Comparison of ENCODE assay signal across 8 cellular contexts in genomic region chr12:57590536-57590891, GRCh38. TPM values are rescaled to one million over a fixed set of nuclear protein-coding genes. Genes with fewer than 3 reads are reported as not detected.
DNase-seq lines count a peak whose midpoint lies in the region; FAIRE-seq and TF ChIP-seq lines count a peak whose summit lies in the region.

No MANE protein-coding gene starts in this region.

- H3K79me2 ChIP-seq in OCI-LY1 (ENCODE audit: insufficient read depth, low read length), result 0 out of 2 replicates have a peak, but pooled peaks cover 6% of the 10 kb centered on the region
- no peaks in the 10 kb centered on the region for H3K79me2 ChIP-seq in endothelial cell of umbilical vein (ENCODE audit: control insufficient read depth, insufficient read depth, low read length)
- H3K79me2 ChIP-seq in parathyroid adenoma, result no peaks in the 10 kb centered on the region

- H3K4me1 ChIP-seq in OCI-LY1 (ENCODE audit: insufficient read depth, low read length, severe bottlenecking) (peaks cover 22% of the 10 kb centered on the region), endothelial cell of umbilical vein (ENCODE audit: control insufficient read depth, extremely low read depth, insufficient read depth, low read length) (peaks cover 5% of the 10 kb centered on the region), parathyroid adenoma (no peaks in the 10 kb centered on the region)

- peak overlapping the region; percentile 71 for H3K4me3 ChIP-seq in GM12864 (ENCODE audit: low read depth, low read length)
- peak overlapping the region; percentile 95 for H3K4me3 ChIP-seq in OCI-LY1 (ENCODE audit: low read depth, low read length, poor library complexity, severe bottlenecking)
- peak overlapping the region; percentile 49 to 83 (median 60) for H3K4me3 ChIP-seq in endothelial cell of umbilical vein (replicated peaks in 1 of 3; ENCODE audit: insufficient read depth in 1 of 3, low read depth in 1 of 3, low read length in 3 of 3)
- H3K4me3 ChIP-seq in parathyroid adenoma (ENCODE audit: low read depth, low read length), result peak overlapping the region; percentile 96

- intact Hi-C loops in endothelial cell of umbilical vein (cut with micrococcal nuclease), result loop anchor here (2.0 kb wide), 1 partner anchor 20 kb away; the partner anchor contains the start of gene ARHGEF25

- H3K9ac ChIP-seq in OCI-LY1 (ENCODE audit: low read length) (peak overlapping the region; percentile 87), endothelial cell of umbilical vein (replicated peaks; ENCODE audit: extremely low read depth, insufficient read depth, low read length) (no peak overlapping the region), parathyroid adenoma (no peak overlapping the region)

- H3K36me3 ChIP-seq in OCI-LY1 (ENCODE audit: insufficient read depth, low read length) (peaks cover 4% of the 10 kb centered on the region; the same call in 1 of the 2 replicates), endothelial cell of umbilical vein (ENCODE audit: control insufficient read depth in 2 of 2, extremely low read depth in 1 of 2, insufficient read depth in 2 of 2, low read length in 2 of 2) (no peaks in the 10 kb centered on the region), parathyroid adenoma (ENCODE audit: control insufficient read depth, insufficient read depth, low read length) (no peaks in the 10 kb centered on the region)

- H3K27ac ChIP-seq in OCI-LY1 (ENCODE audit: low read depth, low read length, poor library complexity, severe bottlenecking) (no peak overlapping the region), endothelial cell of umbilical vein (ENCODE audit: insufficient read depth, low read depth, low read length) (no peak overlapping the region), parathyroid adenoma (peak overlapping the region; percentile 71)

- H4K20me1 ChIP-seq in OCI-LY1 (ENCODE audit: insufficient read depth, low read length), result no peaks in the 10 kb centered on the region
- H4K20me1 ChIP-seq in endothelial cell of umbilical vein (replicated peaks; ENCODE audit: control insufficient read depth, extremely low read depth, insufficient read depth, low read length), result no peaks in the 10 kb centered on the region

- peak overlapping the region; percentile 98 for H3K4me2 ChIP-seq in OCI-LY1 (ENCODE audit: low read length)
- peak overlapping the region; percentile 69 for H3K4me2 ChIP-seq in endothelial cell of umbilical vein (ENCODE audit: insufficient read depth, low read length)
- peak overlapping the region; percentile 89 for H3K4me2 ChIP-seq in parathyroid adenoma (ENCODE audit: low read length)

- no peak for DNase-seq in GM12864 (ENCODE audit: low read depth)
- no peak for DNase-seq in endothelial cell of umbilical vein (ENCODE audit: low read depth, low spot score)
- DNase-seq in DMS153 treated with DMSO at 0.1 percent for 48 hours (lab: John Stamatoyannopoulos, UW; ENCODE audit: unreplicated experiment), result no peak
- no peak for DNase-seq in NCI-H748 (lab: John Stamatoyannopoulos, UW; ENCODE audit: unreplicated experiment)
- no peak for DNase-seq in NCI-H1092 (lab: John Stamatoyannopoulos, UW)
- DNase-seq in amygdala (lab: John Stamatoyannopoulos, UW), result no peak

- no peak for FAIRE-seq in endothelial cell of umbilical vein (lab: Jason Lieb, UNC)

- H3K9me1 ChIP-seq in endothelial cell of umbilical vein (replicated peaks; ENCODE audit: control insufficient read depth, extremely low read depth, insufficient read depth, low read length), result no peaks in the 10 kb centered on the region

- H2AFZ ChIP-seq in OCI-LY1 (ENCODE audit: low read length), result peak overlapping the region; percentile 61
- peak overlapping the region; percentile 90 for H2AFZ ChIP-seq in endothelial cell of umbilical vein (ENCODE audit: low read depth, low read length)
- peak overlapping the region; percentile 96 for H2AFZ ChIP-seq in parathyroid adenoma

- no peaks in the 10 kb centered on the region for H3K27me3 ChIP-seq in OCI-LY1 (ENCODE audit: insufficient read depth, low read length)
- H3K27me3 ChIP-seq in endothelial cell of umbilical vein (ENCODE audit: control insufficient read depth in 2 of 2, insufficient read depth in 2 of 2, low read length in 2 of 2), result peaks cover 8 to 12% of the 10 kb centered on the region in 2 experiments
- H3K27me3 ChIP-seq in parathyroid adenoma (ENCODE audit: control insufficient read depth, insufficient read depth, low read length), result no peaks in the 10 kb centered on the region

- H3K9me3 ChIP-seq in OCI-LY1 (ENCODE audit: low read length) (no peaks in the 10 kb centered on the region), endothelial cell of umbilical vein (replicated peaks; ENCODE audit: control insufficient read depth, insufficient read depth, low read length) (no peaks in the 10 kb centered on the region), parathyroid adenoma (ENCODE audit: control insufficient read depth, low read length) (no peaks in the 10 kb centered on the region)

- H3F3A ChIP-seq in OCI-LY1 (ENCODE audit: insufficient read depth, low read length), result no peaks in the 10 kb centered on the region

- dilution Hi-C loops in endothelial cell of umbilical vein (cut with MboI; ENCODE audit: extremely low pct_ligation_motif_present, low sequenced_read_pairs), result no loop called here

- POLR2A ChIA-PET in endothelial cell of umbilical vein (lab: Charles Lee), result no interaction called here

- no TSS peak for BruUV-seq in endothelial cell of umbilical vein (replicated peaks; lab: Mats Ljungman, UMichigan)

- no peak for TF ChIP-seq CTCF in GM12864 (IDR thresholded peaks at IDR 0.05; ENCODE audit: low read depth, low read length, missing control alignments)
- no peak for TF ChIP-seq CTCF in OCI-LY1 (IDR thresholded peaks at IDR 0.05; ENCODE audit: low read length)
- no peak for TF ChIP-seq CTCF in endothelial cell of umbilical vein (IDR thresholded peaks at IDR 0.05; ENCODE audit: extremely low read depth in 1 of 2, insufficient read depth in 1 of 2, low read depth in 1 of 2, low read length in 2 of 2)
- TF ChIP-seq CTCF in parathyroid adenoma (IDR thresholded peaks at IDR 0.05), result no peak

- CTCF ChIA-PET in endothelial cell of umbilical vein (lab: Charles Lee), result no interaction called here

- no peak for TF ChIP-seq POLR2A in endothelial cell of umbilical vein (IDR thresholded peaks at IDR 0.05; ENCODE audit: low read depth, low read length)

- H3K9me2 ChIP-seq in OCI-LY1 (ENCODE audit: low read depth, low read length), result no peaks in the 10 kb centered on the region

TF ChIP-seq in endothelial cell of umbilical vein, 7 proteins besides CTCF, POLR2A, EP300 and RAD21 (continues in another document):
- no peak for TF ChIP-seq MAX (IDR thresholded peaks at IDR 0.05; ENCODE audit: insufficient read depth, insufficient read length)

RNA-seq across cellular contexts. Expression of gene PIP4K2C, which starts 0.5 kb away (rescaled TPM):
- 9.1 and 11.5 TPM in 2 replicates for total RNA-seq in endothelial cell of umbilical vein
- polyA plus RNA-seq in endothelial cell of umbilical vein, result 10.5 and 11.3 TPM in 2 replicates
- 7.2 and 8.5 TPM in 2 replicates for polyA plus RNA-seq in endothelial cell of umbilical vein (2011; cell fraction: cytosol; rRNA removed)
- polyA plus RNA-seq in endothelial cell of umbilical vein (2011; cell fraction: nucleus; rRNA removed), result 6.6 and 8.6 TPM in 2 replicates
- polyA plus RNA-seq in endothelial cell of umbilical vein (2012), result 11.9 and 12.7 TPM in 2 replicates
- polyA minus RNA-seq in endothelial cell of umbilical vein, result 10.1 and 14.1 TPM in 2 replicates
- 12.6 TPM for polyA minus RNA-seq in endothelial cell of umbilical vein (2011; cell fraction: cytosol; rRNA and poly(A)+ RNA removed)
- 2.0 and 3.7 TPM in 2 replicates for polyA minus RNA-seq in endothelial cell of umbilical vein (2011; cell fraction: nucleus; rRNA and poly(A)+ RNA removed)

RNA-seq across cellular contexts. Expression of gene DTX3, which starts 14.1 kb away (rescaled TPM):
- 25.9 and 34.5 TPM in 2 replicates for total RNA-seq in endothelial cell of umbilical vein
- polyA plus RNA-seq in endothelial cell of umbilical vein, result 51.4 and 65.0 TPM in 2 replicates
- polyA plus RNA-seq in endothelial cell of umbilical vein (2011; cell fraction: cytosol; rRNA removed), result 20.2 and 31.4 TPM in 2 replicates
- polyA plus RNA-seq in endothelial cell of umbilical vein (2011; cell fraction: nucleus; rRNA removed), result 193 and 248 TPM in 2 replicates
- 16.2 and 24.6 TPM in 2 replicates for polyA plus RNA-seq in endothelial cell of umbilical vein (2012)
- polyA minus RNA-seq in endothelial cell of umbilical vein, result 27.7 and 28.1 TPM in 2 replicates
- not detected for polyA minus RNA-seq in endothelial cell of umbilical vein (2011; cell fraction: cytosol; rRNA and poly(A)+ RNA removed)
- 28.7 and 41.1 TPM in 2 replicates for polyA minus RNA-seq in endothelial cell of umbilical vein (2011; cell fraction: nucleus; rRNA and poly(A)+ RNA removed)

RNA-seq across cellular contexts. Expression of gene ARHGEF25, which starts 20.7 kb away (rescaled TPM):
- total RNA-seq in endothelial cell of umbilical vein, result 4.7 and 7.4 TPM in 2 replicates
- polyA plus RNA-seq in endothelial cell of umbilical vein, result 3.5 and 4.7 TPM in 2 replicates
- polyA plus RNA-seq in endothelial cell of umbilical vein (2011; cell fraction: cytosol; rRNA removed), result 3.7 and 3.8 TPM in 2 replicates
- polyA plus RNA-seq in endothelial cell of umbilical vein (2011; cell fraction: nucleus; rRNA removed), result 26.0 and 33.6 TPM in 2 replicates
- 5.9 and 10.1 TPM in 2 replicates for polyA plus RNA-seq in endothelial cell of umbilical vein (2012)
- polyA minus RNA-seq in endothelial cell of umbilical vein, result 5.2 and 5.7 TPM in 2 replicates
- not detected for polyA minus RNA-seq in endothelial cell of umbilical vein (2011; cell fraction: cytosol; rRNA and poly(A)+ RNA removed)
- polyA minus RNA-seq in endothelial cell of umbilical vein (2011; cell fraction: nucleus; rRNA and poly(A)+ RNA removed), result 1.5 and 3.2 TPM in 2 replicates

RNA-seq across cellular contexts. Expression of gene KIF5A, which starts 40.7 kb away (rescaled TPM):
- 0.12 and 0.35 TPM in 2 replicates for total RNA-seq in endothelial cell of umbilical vein
- polyA plus RNA-seq in endothelial cell of umbilical vein, result 0.05 and 0.07 TPM in 2 replicates
- polyA plus RNA-seq in endothelial cell of umbilical vein (2011; cell fraction: cytosol; rRNA removed), result 0.05 and 0.06 TPM in 2 replicates
- 0.36 and 0.75 TPM in 2 replicates for polyA plus RNA-seq in endothelial cell of umbilical vein (2011; cell fraction: nucleus; rRNA removed)
- 0.37 and 0.59 TPM in 2 replicates for polyA plus RNA-seq in endothelial cell of umbilical vein (2012)
- polyA minus RNA-seq in endothelial cell of umbilical vein, result 0.13 and 0.34 TPM in 2 replicates
- not detected for polyA minus RNA-seq in endothelial cell of umbilical vein (2011; cell fraction: cytosol; rRNA and poly(A)+ RNA removed)
- polyA minus RNA-seq in endothelial cell of umbilical vein (2011; cell fraction: nucleus; rRNA and poly(A)+ RNA removed), result 0.05 and 0.19 TPM in 2 replicates

RNA-seq across cellular contexts. Expression of gene B4GALNT1, which starts 42.5 kb away (rescaled TPM):
- 0.25 and 0.35 TPM in 2 replicates for total RNA-seq in endothelial cell of umbilical vein
- polyA plus RNA-seq in endothelial cell of umbilical vein, result 0.24 and 0.33 TPM in 2 replicates
- polyA plus RNA-seq in endothelial cell of umbilical vein (2011; cell fraction: cytosol; rRNA removed), result 0.08 and 0.20 TPM in 2 replicates
- 0.32 and 0.33 TPM in 2 replicates for polyA plus RNA-seq in endothelial cell of umbilical vein (2011; cell fraction: nucleus; rRNA removed)
- 0.87 and 1.00 TPM in 2 replicates for polyA plus RNA-seq in endothelial cell of umbilical vein (2012)
- polyA minus RNA-seq in endothelial cell of umbilical vein, result 0.66 and 0.81 TPM in 2 replicates
- 8.1 TPM for polyA minus RNA-seq in endothelial cell of umbilical vein (2011; cell fraction: cytosol; rRNA and poly(A)+ RNA removed)
- polyA minus RNA-seq in endothelial cell of umbilical vein (2011; cell fraction: nucleus; rRNA and poly(A)+ RNA removed), result 0.63 TPM in 1 of 2 replicates, not detected in the other
